ENCODE assay signal across 8 cellular contexts in the genomic region with DNA sequence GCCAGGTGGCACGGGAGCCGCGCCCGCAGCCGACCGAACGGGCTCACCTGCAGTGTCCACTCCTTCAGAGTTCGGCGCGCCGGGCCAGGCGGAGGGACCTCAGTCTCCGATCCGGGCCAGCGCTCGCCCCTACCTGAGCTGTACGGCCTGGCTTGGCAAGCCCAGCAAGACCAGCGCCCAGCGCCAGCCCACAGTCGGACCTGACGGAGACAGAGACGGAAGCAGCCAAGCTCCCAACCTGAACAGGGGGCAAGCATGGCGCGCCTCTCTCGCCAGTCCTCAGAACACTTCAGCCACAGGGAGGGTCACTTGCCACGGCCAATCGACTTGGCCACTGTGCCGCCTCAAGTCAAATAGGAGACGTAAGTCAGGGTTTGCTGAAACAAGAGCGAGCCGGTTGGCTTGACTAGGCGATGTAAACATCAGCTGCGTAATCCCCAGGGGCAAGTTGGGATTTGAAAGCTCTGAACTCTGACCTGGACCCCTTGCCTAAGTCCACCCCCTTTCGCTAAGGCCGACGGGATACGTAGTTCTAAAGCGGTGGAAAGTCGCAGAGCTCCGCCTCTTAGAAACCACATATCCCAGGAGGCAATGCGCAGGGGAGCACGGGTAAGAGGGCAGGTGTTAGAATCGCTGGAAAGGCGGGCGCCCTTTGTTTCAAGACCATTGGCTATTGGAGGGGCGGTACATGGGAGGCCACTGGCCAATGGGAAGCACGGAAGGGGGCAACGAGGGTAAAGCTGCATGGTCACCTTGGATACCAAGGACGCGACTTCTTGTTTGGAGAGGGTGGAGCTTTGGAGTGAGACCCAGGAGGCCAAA. TPM values are rescaled to one million over a fixed set of nuclear protein-coding genes. Genes with fewer than 3 reads are reported as not detected.
DNase-seq lines count a peak whose midpoint lies in the region; ATAC-seq and FAIRE-seq lines count a peak whose summit lies in the region.

A gene with protein sequence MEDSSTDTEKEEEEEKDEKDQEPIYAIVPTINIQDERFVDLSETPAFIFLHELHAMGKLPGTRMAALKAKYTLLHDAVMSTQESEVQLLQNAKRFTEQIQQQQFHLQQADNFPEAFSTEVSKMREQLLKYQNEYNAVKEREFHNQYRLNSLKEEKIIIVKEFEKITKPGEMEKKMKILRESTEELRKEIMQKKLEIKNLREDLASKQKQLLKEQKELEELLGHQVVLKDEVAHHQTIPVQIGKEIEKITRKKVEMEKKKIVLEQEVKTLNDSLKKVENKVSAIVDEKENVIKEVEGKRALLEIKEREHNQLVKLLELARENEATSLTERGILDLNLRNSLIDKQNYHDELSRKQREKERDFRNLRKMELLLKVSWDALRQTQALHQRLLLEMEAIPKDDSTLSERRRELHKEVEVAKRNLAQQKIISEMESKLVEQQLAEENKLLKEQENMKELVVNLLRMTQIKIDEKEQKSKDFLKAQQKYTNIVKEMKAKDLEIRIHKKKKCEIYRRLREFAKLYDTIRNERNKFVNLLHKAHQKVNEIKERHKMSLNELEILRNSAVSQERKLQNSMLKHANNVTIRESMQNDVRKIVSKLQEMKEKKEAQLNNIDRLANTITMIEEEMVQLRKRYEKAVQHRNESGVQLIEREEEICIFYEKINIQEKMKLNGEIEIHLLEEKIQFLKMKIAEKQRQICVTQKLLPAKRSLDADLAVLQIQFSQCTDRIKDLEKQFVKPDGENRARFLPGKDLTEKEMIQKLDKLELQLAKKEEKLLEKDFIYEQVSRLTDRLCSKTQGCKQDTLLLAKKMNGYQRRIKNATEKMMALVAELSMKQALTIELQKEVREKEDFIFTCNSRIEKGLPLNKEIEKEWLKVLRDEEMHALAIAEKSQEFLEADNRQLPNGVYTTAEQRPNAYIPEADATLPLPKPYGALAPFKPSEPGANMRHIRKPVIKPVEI (plus strand): TSS at position 756 of the 822 bp plus-strand sequence. CDS start 45,054 bp downstream, outside the sequence.

- DNase-seq in AG20443 (ENCODE audit: low spot score): peak; percentile 91
- peak; percentile 67 for DNase-seq in GM19239 (ENCODE audit: insufficient read length, low spot score)
- DNase-seq in NCI-H460 (ENCODE audit: extremely low read depth, low read depth): peak; percentile 99
- peak; percentile 88 for DNase-seq in activated CD4-positive, CD25-positive, alpha-beta regulatory T cell treated with anti-CD3 and anti-CD28 coated beads, Interleukin-2, amount 50 U/mL, for 72 hours
- DNase-seq in cerebellum (ENCODE audit: low spot score): peak; percentile 91
- DNase-seq in islet precursor cell: peak; percentile 100
- DNase-seq in stimulated activated CD4-positive, alpha-beta T cell treated with anti-CD3 and anti-CD28 coated beads, Interleukin-12 subunit alpha, Interleukin-12 subunit beta, amount 100 ng/mL, for 4 hours: peak; percentile 85

- FAIRE-seq in GM19239 (lab: Jason Lieb, UNC): peak; percentile 94

- peak; percentile 98 for ATAC-seq in HG03439 (IDR thresholded peaks at IDR 0.05; ENCODE audit: unreplicated experiment)

RNA-seq across cellular contexts. Expression of the gene that starts here (rescaled TPM):
- total RNA-seq in NCI-H460 (2014; rRNA removed; shearing (Covaris generic)): 0.27 and 0.58 TPM in 2 replicates
- 0.32 and 4.2 TPM in 2 replicates for polyA plus RNA-seq in NCI-H460 (2014; cell fraction: nucleus; rRNA removed)
- 15.8 TPM for total RNA-seq in cerebellum

Comparison
In these comparisons a context has a peak if more than half of its experiments do, and no peak if none do; other contexts are left out.
1. Peak in every context shown above with its lines: DNase-seq and ATAC-seq.
2. RNA of the gene that starts here (total RNA-seq): 15.8 TPM in cerebellum (single experiment); 0.27 to 0.58 TPM in NCI-H460; every median in the first group is over 10 times any median in the second.